8 cellular contexts compared by ENCODE assay signal in the genomic region with DNA sequence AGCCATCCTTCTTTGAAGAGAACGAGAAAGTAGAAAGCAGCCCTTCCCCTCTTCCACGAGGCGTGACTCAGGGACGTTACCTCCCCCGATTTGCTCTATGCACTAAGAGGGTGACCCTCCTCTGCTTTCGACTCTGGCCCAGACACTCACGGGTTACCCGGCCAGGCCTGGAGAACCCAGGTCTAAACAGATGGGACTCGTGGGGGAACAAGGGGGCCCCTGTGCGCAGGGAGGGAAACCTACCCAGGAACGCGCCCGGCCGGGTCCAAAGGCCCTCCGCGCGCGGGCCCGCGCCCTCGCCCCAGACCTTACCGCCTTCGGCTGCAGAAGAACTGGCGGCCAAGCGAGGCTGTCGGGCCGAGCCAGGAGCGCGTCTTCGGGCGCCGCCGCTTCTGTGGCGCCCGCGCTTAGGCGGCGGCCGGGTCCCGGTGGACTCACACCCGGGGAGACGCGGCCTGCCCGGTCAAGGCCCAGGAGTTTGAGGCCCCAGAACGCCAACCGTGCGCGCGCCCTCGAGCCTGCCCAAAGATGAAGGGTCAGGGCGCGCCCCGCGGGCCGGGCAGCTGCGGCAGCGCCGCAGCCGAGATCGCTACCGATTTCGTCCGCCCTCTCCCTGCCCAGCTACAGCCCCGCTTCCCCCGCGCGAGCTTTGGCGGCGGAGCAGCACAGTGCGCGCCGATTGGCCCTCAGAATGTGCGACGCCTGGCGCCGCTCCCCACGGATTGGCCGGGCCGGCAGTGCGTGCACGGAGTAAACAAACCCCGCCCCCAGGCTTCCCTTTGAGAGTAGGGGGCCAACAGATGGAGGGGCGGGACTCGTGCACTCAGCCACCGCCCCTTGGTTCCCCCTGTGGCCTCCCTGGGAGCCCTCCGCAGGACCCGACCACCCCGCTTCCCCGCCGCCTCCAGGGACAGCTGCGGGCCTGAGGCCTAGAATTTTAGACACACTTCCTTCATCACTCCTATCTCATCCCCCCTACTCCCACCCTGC. TPM values are rescaled to one million over a fixed set of nuclear protein-coding genes. Genes with fewer than 3 reads are reported as not detected.
DNase-seq lines count a peak whose midpoint lies in the region; ATAC-seq, FAIRE-seq and TF ChIP-seq lines count a peak whose summit lies in the region.

A gene with protein sequence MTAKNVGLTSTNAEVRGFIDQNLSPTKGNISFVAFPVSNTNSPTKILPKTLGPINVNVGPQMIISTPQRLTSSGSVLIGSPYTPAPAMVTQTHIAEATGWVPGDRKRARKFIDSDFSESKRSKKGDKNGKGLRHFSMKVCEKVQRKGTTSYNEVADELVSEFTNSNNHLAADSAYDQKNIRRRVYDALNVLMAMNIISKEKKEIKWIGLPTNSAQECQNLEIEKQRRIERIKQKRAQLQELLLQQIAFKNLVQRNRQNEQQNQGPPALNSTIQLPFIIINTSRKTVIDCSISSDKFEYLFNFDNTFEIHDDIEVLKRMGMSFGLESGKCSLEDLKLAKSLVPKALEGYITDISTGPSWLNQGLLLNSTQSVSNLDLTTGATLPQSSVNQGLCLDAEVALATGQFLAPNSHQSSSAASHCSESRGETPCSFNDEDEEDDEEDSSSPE (minus strand): TSS at position 674 of the 990 bp plus-strand sequence. CDS start 47,795 bp downstream, outside the sequence.

- H3K4me2 ChIP-seq in SU-DHL-6 (ENCODE audit: low read depth, low read length, poor library complexity, severe bottlenecking) = peak within 1 kb of the TSS; percentile 42

- H3K27ac ChIP-seq in SU-DHL-6 (ENCODE audit: low read depth, low read length) (no peak within 1 kb of the TSS), pancreas (peak within 1 kb of the TSS; percentile 56 to 80 (median 70)), thyroid gland (peak within 1 kb of the TSS; percentile 55 to 88 (median 84))

- peak within 1 kb of the TSS; percentile 65 for H2AFZ ChIP-seq in SU-DHL-6 (ENCODE audit: low read depth, low read length, severe bottlenecking)

- no peaks in the 10 kb centered on the region for H3K27me3 ChIP-seq in SU-DHL-6 (ENCODE audit: low read length)
- H3K27me3 ChIP-seq in pancreas = no peaks in the 10 kb centered on the region
- no peaks in the 10 kb centered on the region for H3K27me3 ChIP-seq in thyroid gland

- TF ChIP-seq POLR2A in thyroid gland (IDR thresholded peaks at IDR 0.05) = peak in 1 of 2 donors; percentile 87

- peak within 1 kb of the TSS; percentile 87 for H3K27ac Mint-ChIP-seq in activated naive CD8-positive, alpha-beta T cell treated with anti-CD3 and anti-CD28 coated beads, Interleukin-2, amount 10 ng/mL, durations not matched to agents 7 days and 5 days

- POLR2A ChIA-PET in activated naive CD8-positive, alpha-beta T cell treated with anti-CD3 and anti-CD28 coated beads, Interleukin-2, amount 10 ng/mL, durations not matched to agents 7 days and 5 days (lab: Charles Lee) = interaction anchor here (1.3 to 1.4 kb wide), 2 partner anchors 24 to 853 kb away, joined by 3 to 4 read pairs; partner anchors contain the start of gene U2SURP

- H3F3A ChIP-seq in SU-DHL-6 (ENCODE audit: insufficient read depth) = no peaks in the 10 kb centered on the region

- H3K4me1 Mint-ChIP-seq in activated naive CD8-positive, alpha-beta T cell treated with anti-CD3 and anti-CD28 coated beads, Interleukin-2, amount 10 ng/mL, durations not matched to agents 7 days and 5 days = peaks cover 22% of the 10 kb centered on the region

- H3K9me3 ChIP-seq in SU-DHL-6 (ENCODE audit: insufficient read depth, low read length) (no peaks in the 10 kb centered on the region), pancreas (no peaks in the 10 kb centered on the region), thyroid gland (no peaks in the 10 kb centered on the region)

- H3K9me3 Mint-ChIP-seq in activated naive CD8-positive, alpha-beta T cell treated with anti-CD3 and anti-CD28 coated beads, Interleukin-2, amount 10 ng/mL, durations not matched to agents 7 days and 5 days = no peaks in the 10 kb centered on the region

- H3K36me3 ChIP-seq in SU-DHL-6 (ENCODE audit: low read length) (no peaks in the 10 kb centered on the region), pancreas (no peaks in the 10 kb centered on the region), thyroid gland (no peaks in the 10 kb centered on the region)

- ATAC-seq in HG02623 (IDR thresholded peaks at IDR 0.05; ENCODE audit: unreplicated experiment) (peak; percentile 99), pancreas (peak; percentile 98 to 100 (median 99))
- peak; percentile 100 for ATAC-seq in activated naive CD8-positive, alpha-beta T cell treated with anti-CD3 and anti-CD28 coated beads, Interleukin-2, amount 10 ng/mL, durations not matched to agents 7 days and 5 days (ENCODE audit: low read depth)

- peak within 1 kb of the TSS; percentile 50 for H3K9ac ChIP-seq in SU-DHL-6 (ENCODE audit: low read length)

- H3K27me3 Mint-ChIP-seq in activated naive CD8-positive, alpha-beta T cell treated with anti-CD3 and anti-CD28 coated beads, Interleukin-2, amount 10 ng/mL, durations not matched to agents 7 days and 5 days = peaks cover 4% of the 10 kb centered on the region

- DNase-seq in GM12864 (ENCODE audit: low read depth) (peak; percentile 46), NCI-H1092 treated with DMSO at 0.1 percent for 48 hours (lab: John Stamatoyannopoulos, UW) (peak; percentile 91), head of caudate nucleus (peak; percentile 86 to 97 (median 95)), pancreas (peak; percentile 85 to 94 (median 88)), thyroid gland (peak; percentile 90 to 94)
- peak; percentile 89 for DNase-seq in activated naive CD8-positive, alpha-beta T cell treated with anti-CD3 and anti-CD28 coated beads, Interleukin-2, amount 10 ng/mL, durations not matched to agents 7 days and 5 days

- H4K20me1 ChIP-seq in SU-DHL-6 (ENCODE audit: low read depth, low read length) = no peaks in the 10 kb centered on the region

- no peaks in the 10 kb centered on the region for H3K36me3 Mint-ChIP-seq in activated naive CD8-positive, alpha-beta T cell treated with anti-CD3 and anti-CD28 coated beads, Interleukin-2, amount 10 ng/mL, durations not matched to agents 7 days and 5 days

- H3K9me2 ChIP-seq in SU-DHL-6 (replicated peaks; ENCODE audit: insufficient read depth, low read length) = no peaks in the 10 kb centered on the region

- intact Hi-C loops in head of caudate nucleus (cut with DNase I) = no loop called here
- intact Hi-C loops in pancreas (cut with DNase I) = no loop called here
- intact Hi-C loops in thyroid gland (cut with DNase I) = no loop called here

- no peak for FAIRE-seq in pancreas (lab: Jason Lieb, UNC)

- H3K4me1 ChIP-seq in pancreas (peaks cover 5 to 13% (median 6%) of the 10 kb centered on the region in 3 donors), thyroid gland (peaks cover 5 to 7% of the 10 kb centered on the region in 2 donors)

- peak within 1 kb of the TSS; percentile 89 for H3K4me3 Mint-ChIP-seq in activated naive CD8-positive, alpha-beta T cell treated with anti-CD3 and anti-CD28 coated beads, Interleukin-2, amount 10 ng/mL, durations not matched to agents 7 days and 5 days

- peak within 1 kb of the TSS; percentile 73 for H3K4me3 ChIP-seq in GM12864 (ENCODE audit: low read depth, low read length)
- H3K4me3 ChIP-seq in SU-DHL-6 (ENCODE audit: insufficient read depth, low read length, poor library complexity, severe bottlenecking) = peak within 1 kb of the TSS; percentile 38
- peak within 1 kb of the TSS; percentile 74 to 93 (median 82) for H3K4me3 ChIP-seq in pancreas
- peak within 1 kb of the TSS; percentile 58 to 84 (median 67) for H3K4me3 ChIP-seq in thyroid gland (replicated peaks in 1 of 3)

- WGBS in pancreas, 2 donors = 1% methylated on average over 78 to 91 of the region's 91 CpGs
- WGBS in thyroid gland, 2 donors = 1% methylated on average over 26 to 34 of the region's 91 CpGs

- TF ChIP-seq CTCF in GM12864 (IDR thresholded peaks at IDR 0.05; ENCODE audit: low read depth, low read length, missing control alignments) (no peak), SU-DHL-6 (IDR thresholded peaks at IDR 0.05; ENCODE audit: insufficient read depth, low read length, poor library complexity, severe bottlenecking) (no peak), pancreas (IDR thresholded peaks at IDR 0.05) (no peak), thyroid gland (IDR thresholded peaks at IDR 0.05) (no peak)

- H3K79me2 ChIP-seq in SU-DHL-6 (ENCODE audit: insufficient read depth, low read length) = no peaks in the 10 kb centered on the region

RNA-seq across cellular contexts. Expression of the gene that starts here (rescaled TPM):
- total RNA-seq in activated naive CD8-positive, alpha-beta T cell treated with anti-CD3 and anti-CD28 coated beads, Interleukin-2, amount 10 ng/mL, durations not matched to agents 7 days and 5 days = 10 to 100 TPM; 32.1 to 37.1 TPM
- total RNA-seq in pancreas = 10 to 100 TPM; 14.8 to 25.7 (median 17.4) TPM
- polyA plus RNA-seq in pancreas = 1 to 10 TPM; 4.6 to 6.9 TPM
- 100 to 1,000 TPM in 2 of 4 donors, 10 to 100 TPM in 2; 67.7 to 174 (median 122) TPM for total RNA-seq in thyroid gland
